Comparison of ENCODE assay signal across 9 cellular contexts in the genomic region with DNA sequence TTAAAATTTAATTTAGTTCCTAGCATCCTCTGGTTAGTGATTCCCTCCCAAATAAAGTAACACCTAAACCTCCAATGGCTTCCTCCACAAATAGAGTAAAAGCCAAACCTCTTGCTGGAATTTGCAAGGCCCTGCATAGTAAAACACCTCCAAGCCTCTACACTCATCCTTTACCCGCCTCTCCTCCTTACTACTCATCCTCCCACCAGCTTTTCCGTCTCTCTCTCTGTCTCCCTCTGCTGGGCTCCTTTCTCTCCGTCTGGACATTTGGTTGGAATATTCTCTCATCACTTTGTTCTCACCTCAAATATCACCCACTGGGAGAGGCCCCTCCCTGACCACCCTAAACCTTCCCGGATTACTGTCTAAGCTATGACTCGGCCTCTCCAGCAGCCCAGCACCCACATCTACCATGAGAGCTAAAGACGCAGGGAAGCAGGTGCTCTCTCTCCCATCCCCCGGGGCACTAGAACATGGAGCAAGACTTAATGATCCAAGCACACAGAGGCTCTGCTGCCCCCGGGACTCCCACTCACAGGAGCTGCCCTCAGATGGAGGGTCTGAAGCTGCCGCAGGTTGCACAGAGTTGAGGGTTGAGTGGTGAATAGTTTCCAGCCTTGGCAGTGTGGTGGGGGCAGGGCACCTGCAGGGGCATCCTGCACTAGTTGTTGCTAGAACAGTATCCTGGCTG.
DNase-seq lines count a peak whose midpoint lies in the region; ATAC-seq and TF ChIP-seq lines count a peak whose summit lies in the region.
"Had no signal": no experiment of that assay in that cellular context is flagged by ENCODE, and none has a peak within 500 bp of the region (broad histone marks: within the 10 kb centered on the region; RNA-seq: fewer than 3 reads in every experiment).

No MANE protein-coding gene starts in this region.

- no peak overlapping the region for H3K4me3 ChIP-seq in Jurkat, Clone E6-1 (ENCODE audit: low read length)
- no peak overlapping the region for H3K4me3 ChIP-seq in WERI-Rb-1 (ENCODE audit: low read depth, low read length)

- TF ChIP-seq CTCF in WERI-Rb-1 (IDR thresholded peaks at IDR 0.05; ENCODE audit: low read depth, low read length) = peak; percentile 69

- H3K9me3 ChIP-seq in WERI-Rb-1 (ENCODE audit: severe bottlenecking) = no peaks in the 10 kb centered on the region

- DNase-seq in D341Med (ENCODE audit: low spot score) (peak; percentile 63), WERI-Rb-1 (peak; percentile 62), islet precursor cell (peak; percentile 76), Right ventricle myocardium superior (no peak)
- DNase-seq in Jurkat, Clone E6-1 (ENCODE audit: low read depth, low spot score) = peak; percentile 5
- DNase-seq: activated CD4-positive, alpha-beta T cell treated with anti-CD3 and anti-CD28 coated beads for 36 hours had no signal

- no peaks in the 10 kb centered on the region for H3K36me3 ChIP-seq in WERI-Rb-1

- intact Hi-C loops in Right ventricle myocardium superior (cut with DNase I) = no loop called here

- no peak for ATAC-seq in GM19395 (IDR thresholded peaks at IDR 0.05; ENCODE audit: unreplicated experiment)
- no peak for ATAC-seq in HG03097 (IDR thresholded peaks at IDR 0.05; ENCODE audit: low FRiP score, unreplicated experiment)
- no peak for ATAC-seq in GM21786 (IDR thresholded peaks at IDR 0.05; ENCODE audit: unreplicated experiment)
- ATAC-seq in Right ventricle myocardium superior (ENCODE audit: poor library complexity) = no peak
- ATAC-seq: activated CD4-positive, alpha-beta T cell treated with anti-CD3 and anti-CD28 coated beads for 36 hours had no signal

- no peaks in the 10 kb centered on the region for H3K27me3 ChIP-seq in WERI-Rb-1 (ENCODE audit: insufficient read depth, low read depth, severe bottlenecking)

- H3K27ac ChIP-seq in WERI-Rb-1 = no peak overlapping the region
